Comparison of ENCODE assay signal across 24 cellular contexts in genomic region chrX:85001344-85001743, GRCh38. TPM values are rescaled to one million over a fixed set of nuclear protein-coding genes. Genes with fewer than 3 reads are reported as not detected.
DNase-seq lines count a peak whose midpoint lies in the region; ATAC-seq, FAIRE-seq and TF ChIP-seq lines count a peak whose summit lies in the region.
"Had no signal": no experiment of that assay in that cellular context is flagged by ENCODE, and none has a peak within 500 bp of the region (broad histone marks: within the 10 kb centered on the region; RNA-seq: fewer than 3 reads in every experiment).

No MANE protein-coding gene starts in this region.

- no peak overlapping the region for H3K4me2 ChIP-seq in K562 (ENCODE audit: insufficient read depth, low read length)
- H3K4me2 ChIP-seq: A549; BLaER1 treated with 17β-estradiol and CSF1 and Interleukin-3, amounts not matched to agents 10 nM and 100 nM had no signal

- H3K9me3 ChIP-seq in HEK293 (ENCODE audit: control insufficient read depth, insufficient read depth, low read depth, low read length) (no peaks in the 10 kb centered on the region; the same call in 1 of the 2 replicates), K562 (replicated peaks; ENCODE audit: control insufficient read depth, insufficient read depth, low read depth, low read length) (no peaks in the 10 kb centered on the region)
- H3K9me3 ChIP-seq: A549, Caco-2 had no signal

- 44% methylated on average over 1 of the region's 1 CpG for WGBS in K562 (ENCODE audit: insufficient coverage, low coverage, missing lambda C conversion rate)

- POLR2A ChIA-PET in HEK293 (lab: Yijun Ruan, JAX) (no interaction called here), K562 (lab: Yijun Ruan, JAX) (no interaction called here)

- H3K27ac Mint-ChIP-seq in activated naive CD4-positive, alpha-beta T cell treated with anti-CD3 and anti-CD28 coated beads, Interleukin-2, amount 50 U/mL, for 24 hours = no peak overlapping the region
- H3K27ac Mint-ChIP-seq: B cell; CD4-positive, alpha-beta T cell; CD8-positive, alpha-beta T cell had no signal

- no peaks in the 10 kb centered on the region for H3K9me1 ChIP-seq in K562 (ENCODE audit: control insufficient read depth, insufficient read depth, low read length)

- no peaks in the 10 kb centered on the region for H3K4me1 ChIP-seq in HEK293 (ENCODE audit: control insufficient read depth, insufficient read depth, low read length)
- no peaks in the 10 kb centered on the region; a peak in 1 of 5 replicates for H3K4me1 ChIP-seq in K562 (replicated peaks in 1 of 2; ENCODE audit: control insufficient read depth in 2 of 2, insufficient read depth in 2 of 2, low read length in 2 of 2)
- H3K4me1 ChIP-seq: Caco-2 had no signal

- TF ChIP-seq RAD21 in K562 (CRISPR knock-in tag; conservative IDR thresholded peaks at IDR 0.05 in 1 of 2, IDR thresholded peaks at IDR 0.05 in 1 of 2) = no peak

- TF ChIP-seq EP300 in K562 (IDR thresholded peaks at IDR 0.05; ENCODE audit: low read length) = no peak

- H3K27ac ChIP-seq in HEK293 (ENCODE audit: extremely low read depth, low read depth, low read length) (no peak overlapping the region), K562 (ENCODE audit: extremely low read depth, low read depth, low read length) (no peak overlapping the region)
- H3K27ac ChIP-seq: 22Rv1; A549; BLaER1 treated with 17β-estradiol and CSF1 and Interleukin-3, amounts not matched to agents 10 nM and 100 nM; C4-2B had no signal

- intact Hi-C loops in K562 (cut with micrococcal nuclease) = no loop called here

- H3K9ac ChIP-seq in K562 (ENCODE audit: insufficient read depth in 1 of 2, low read depth in 2 of 2, low read length in 2 of 2) = no peak overlapping the region
- H3K9ac ChIP-seq: BLaER1 treated with 17β-estradiol and CSF1 and Interleukin-3, amounts not matched to agents 10 nM and 100 nM had no signal

- H3K27me3 Mint-ChIP-seq in activated naive CD4-positive, alpha-beta T cell treated with anti-CD3 and anti-CD28 coated beads, Interleukin-2, amount 50 U/mL, for 24 hours = no peaks in the 10 kb centered on the region
- H3K27me3 Mint-ChIP-seq: B cell; CD4-positive, alpha-beta T cell had no signal

- H3K4me3 Mint-ChIP-seq in activated naive CD4-positive, alpha-beta T cell treated with anti-CD3 and anti-CD28 coated beads, Interleukin-2, amount 50 U/mL, for 24 hours = peak overlapping the region; percentile 3
- H3K4me3 Mint-ChIP-seq: B cell; CD4-positive, alpha-beta T cell; CD8-positive, alpha-beta T cell had no signal

- DNase-seq in activated naive CD4-positive, alpha-beta T cell treated with anti-CD3 and anti-CD28 coated beads, Interleukin-2, amount 50 U/mL, for 16 hours = no peak
- DNase-seq in K562 (ENCODE audit: extremely low read depth in 1 of 4, low spot score in 3 of 4) = no peak
- no peak for DNase-seq in DMS79 treated with DMSO at 0.1 percent for 48 hours (lab: John Stamatoyannopoulos, UW)
- DNase-seq in amniotic stem cell (lab: John Stamatoyannopoulos, UW) = no peak
- DNase-seq: AML-193; Caco-2; Calu3; CD4-positive, alpha-beta T cell; CD8-positive, alpha-beta T cell; DND-41; EL; GDM1 had no signal

- ATAC-seq in K562 = no peak
- ATAC-seq: A549; CD8-positive, alpha-beta T cell; GM12878 had no signal

- H2AFZ ChIP-seq in K562 (ENCODE audit: low read depth, low read length) = no peak overlapping the region

- H3K27me3 ChIP-seq in K562 (ENCODE audit: control insufficient read depth in 2 of 2, insufficient read depth in 2 of 2, low read length in 2 of 2) = no peaks in the 10 kb centered on the region

- no peaks in the 10 kb centered on the region for H3K36me3 ChIP-seq in HEK293 (ENCODE audit: control insufficient read depth in 2 of 2, insufficient read depth in 1 of 2, low read length in 2 of 2)
- no peaks in the 10 kb centered on the region for H3K36me3 ChIP-seq in K562 (ENCODE audit: control insufficient read depth, insufficient read depth, low read length)
- H3K36me3 ChIP-seq: BLaER1 treated with 17β-estradiol and CSF1 and Interleukin-3, amounts not matched to agents 10 nM and 100 nM had no signal

- H3K4me3 ChIP-seq in HEK293 (ENCODE audit: low read depth, low read length) = no peak overlapping the region
- no peak overlapping the region for H3K4me3 ChIP-seq in K562
- H3K4me3 ChIP-seq: A549; BLaER1 treated with 17β-estradiol and CSF1 and Interleukin-3, amounts not matched to agents 10 nM and 100 nM; GM12878 had no signal

- peaks cover 14% of the 10 kb centered on the region for H3K79me2 ChIP-seq in K562 (ENCODE audit: control insufficient read depth, insufficient read depth, low read length)

- no peaks in the 10 kb centered on the region for H3K9me3 Mint-ChIP-seq in activated naive CD4-positive, alpha-beta T cell treated with anti-CD3 and anti-CD28 coated beads, Interleukin-2, amount 50 U/mL, for 24 hours
- H3K9me3 Mint-ChIP-seq: CD4-positive, alpha-beta T cell; CD8-positive, alpha-beta T cell had no signal

- no peaks in the 10 kb centered on the region for H4K20me1 ChIP-seq in K562 (replicated peaks; ENCODE audit: control insufficient read depth, insufficient read depth, low read length)
- H4K20me1 ChIP-seq: BLaER1 treated with 17β-estradiol and CSF1 and Interleukin-3, amounts not matched to agents 10 nM and 100 nM had no signal

- peaks cover 11% of the 10 kb centered on the region for H3K4me1 Mint-ChIP-seq in activated naive CD4-positive, alpha-beta T cell treated with anti-CD3 and anti-CD28 coated beads, Interleukin-2, amount 50 U/mL, for 24 hours

- TF ChIP-seq CTCF in HEK293 (tag by site-specific recombination; IDR thresholded peaks at IDR 0.05) (no peak), K562 (IDR thresholded peaks at IDR 0.05 in 2 of 3, conservative IDR thresholded peaks at IDR 0.05 in 1 of 3; ENCODE audit: insufficient read depth in 2 of 3, low read depth in 1 of 3, low read length in 3 of 3) (no peak)

- BruUV-seq in K562 (replicated peaks; lab: Mats Ljungman, UMichigan) = no TSS peak

- in situ Hi-C loops in K562 (cut with MboI) = no loop called here

- CTCF ChIA-PET in HEK293 (lab: Yijun Ruan, JAX) = interaction anchor here (0.7 kb wide), 1 partner anchor 24 kb away, joined by 6 read pairs; no protein-coding TSS in a partner anchor
- CTCF ChIA-PET in K562 (lab: Yijun Ruan, JAX; ENCODE audit: low intra/inter-chr PET ratio) = no interaction called here

- no peak for FAIRE-seq in K562 (lab: Jason Lieb, UNC)
- FAIRE-seq: D721Med, GM12892, GM18507, GM19239 had no signal

- TF ChIP-seq POLR2A in K562 (conservative IDR thresholded peaks at IDR 0.05) = no peak

- no peaks in the 10 kb centered on the region for H3K36me3 Mint-ChIP-seq in activated naive CD4-positive, alpha-beta T cell treated with anti-CD3 and anti-CD28 coated beads, Interleukin-2, amount 50 U/mL, for 24 hours

TF ChIP-seq in HEK293, 187 proteins besides CTCF, POLR2A, EP300 and RAD21 (continues in another document):
- peak; percentile 75 for TF ChIP-seq ZNF146 (tag by site-specific recombination; IDR thresholded peaks at IDR 0.05)

TF ChIP-seq in K562, 482 proteins besides CTCF, POLR2A, EP300 and RAD21:
- no peak for TF ChIP-seq HNRNPUL1 (IDR thresholded peaks at IDR 0.05; ENCODE audit: low read length)
- peak; percentile 55 for TF ChIP-seq ZNF146 (CRISPR knock-in tag; IDR thresholded peaks at IDR 0.05; ENCODE audit: unreplicated experiment)
TF ChIP-seq in K562: peak in this region for 1.

RNA-seq across cellular contexts. Expression of gene APOOL, which starts 2.3 kb away (rescaled TPM):
- total RNA-seq in K562 (2011; cell fraction: chromatin; rRNA removed; ENCODE audit: low replicate concordance) = 2.7 and 6.3 TPM in 2 replicates
- total RNA-seq in K562 (2011; cell fraction: nucleolus; rRNA removed) = 1.7 and 1.8 TPM in 2 replicates
- total RNA-seq in K562 (2011; cell fraction: nucleoplasm; rRNA removed) = 5.6 and 10.1 TPM in 2 replicates
- total RNA-seq in K562 (2014; rRNA removed) = 4.2 and 4.6 TPM in 2 replicates
- total RNA-seq in K562 (2014; rRNA removed; fragmentation: Illumina TruSeq; extraction: Trizol) = 17.2 and 20.4 TPM in 2 replicates
- 13.1 and 13.6 TPM in 2 replicates for total RNA-seq in K562 (2015; rRNA removed; fragmentation: Illumina TruSeq; extraction: Trizol)
- total RNA-seq in K562 (2021) = 20.5 and 24.0 TPM in 2 replicates
- polyA plus RNA-seq in K562 (2011; rRNA removed) = 6.5 and 9.4 TPM in 2 replicates
- 2.6 and 5.4 TPM in 2 replicates for polyA plus RNA-seq in K562 (2011; cell fraction: cytosol; rRNA removed)
- polyA plus RNA-seq in K562 (2011; cell fraction: nucleus; rRNA removed) = 3.1 and 3.4 TPM in 2 replicates
- polyA plus RNA-seq in K562 (2012) = 10.4 and 10.6 TPM in 2 replicates
- polyA plus RNA-seq in K562 (2014; fragmentation: Illumina TruSeq; extraction: Trizol) = 12.8 and 13.8 TPM in 2 replicates
- 10 to 100 TPM in 1 of 2 experiments, 1 to 10 TPM in 1; 7.4 to 10.2 TPM for polyA plus RNA-seq in K562 (2014; fragmentation: Nextera tagmentation; extraction: Ambion mirVana)
- polyA plus RNA-seq in K562 (2014; rRNA removed) = 6.8 and 10.4 TPM in 2 replicates
- 16.7 and 17.5 TPM in 2 replicates for polyA minus RNA-seq in K562 (2011; rRNA and poly(A)+ RNA removed)
- polyA minus RNA-seq in K562 (2011; cell fraction: cytosol; rRNA and poly(A)+ RNA removed) = 6.4 and 9.0 TPM in 2 replicates
- 1.9 and 4.6 TPM in 2 replicates for polyA minus RNA-seq in K562 (2011; cell fraction: nucleus; rRNA and poly(A)+ RNA removed)
